Comparison of ENCODE assay signal across 1 cellular context in the genomic region with DNA sequence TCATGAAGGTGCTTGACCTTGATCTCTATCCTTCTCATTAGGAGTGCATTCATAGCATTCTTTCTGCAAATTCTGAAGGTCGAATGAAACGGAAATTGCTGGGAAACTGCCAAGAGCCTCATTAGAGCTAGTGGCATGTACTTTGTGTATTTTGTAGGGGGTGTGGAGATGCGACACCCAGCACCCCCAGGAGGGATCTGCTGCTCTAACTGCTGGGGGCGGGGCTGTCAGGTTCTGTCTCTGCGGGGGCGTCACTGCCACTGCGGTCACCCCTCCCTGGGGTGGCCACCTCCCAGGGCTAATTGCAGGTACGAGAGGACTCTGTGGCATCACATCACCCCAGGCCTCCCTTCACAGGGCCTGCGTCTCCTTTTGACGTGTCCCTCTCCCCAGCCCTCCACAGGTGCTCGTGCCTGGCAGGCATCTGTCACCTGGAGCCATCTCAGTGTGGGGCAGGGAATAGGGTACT.
TF ChIP-seq lines count a peak whose summit lies in the region.

No MANE protein-coding gene starts in this region.

TF ChIP-seq in HepG2, 621 proteins besides CTCF, POLR2A, EP300 and RAD21 (continued from another document and continues in another):
- TF ChIP-seq ZNF558 (CRISPR knock-in tag; IDR thresholded peaks at IDR 0.05; ENCODE audit: borderline replicate concordance) (no peak), GTF2F1 (IDR thresholded peaks at IDR 0.05; ENCODE audit: low read length) (no peak), ZNF7 (CRISPR knock-in tag; IDR thresholded peaks at IDR 0.05) (no peak), ELF1 (CRISPR knock-in tag; IDR thresholded peaks at IDR 0.05) (no peak), ZNF710 (CRISPR knock-in tag; IDR thresholded peaks at IDR 0.05; ENCODE audit: borderline replicate concordance) (peak; percentile 10; the same call in 1 of the 2 replicates), SP140L (CRISPR knock-in tag; IDR thresholded peaks at IDR 0.05; ENCODE audit: borderline replicate concordance) (no peak), ZSCAN5A (CRISPR knock-in tag; IDR thresholded peaks at IDR 0.05; ENCODE audit: borderline replicate concordance) (no peak), GATAD2A (CRISPR knock-in tag; IDR thresholded peaks at IDR 0.05) (peak; percentile 13; the same call in 1 of the 2 replicates), HHEX (CRISPR knock-in tag; IDR thresholded peaks at IDR 0.05) (no peak), AHDC1 (CRISPR knock-in tag; IDR thresholded peaks at IDR 0.05; ENCODE audit: borderline replicate concordance) (0 out of 2 replicates have a peak, but pooled peaks have one; percentile 31), SALL1 (CRISPR knock-in tag; IDR thresholded peaks at IDR 0.05) (peak; percentile 77), GMEB1 (CRISPR knock-in tag; IDR thresholded peaks at IDR 0.05; ENCODE audit: borderline replicate concordance) (no peak), FOXP4 (CRISPR knock-in tag; IDR thresholded peaks at IDR 0.05) (peak; percentile 58), ZNF331 (CRISPR knock-in tag; IDR thresholded peaks at IDR 0.05) (peak; percentile 28; the same call in 1 of the 2 replicates), YEATS2 (CRISPR knock-in tag; IDR thresholded peaks at IDR 0.05; ENCODE audit: borderline replicate concordance) (peak; percentile 26; the same call in 1 of the 2 replicates), ZNF703 (CRISPR knock-in tag; IDR thresholded peaks at IDR 0.05; ENCODE audit: borderline replicate concordance) (no peak), ESRRA (CRISPR knock-in tag; IDR thresholded peaks at IDR 0.05; ENCODE audit: low read depth) (peak; percentile 75), GPBP1L1 (CRISPR knock-in tag; IDR thresholded peaks at IDR 0.05) (no peak), ZFP41 (CRISPR knock-in tag; IDR thresholded peaks at IDR 0.05; ENCODE audit: borderline replicate concordance) (no peak), CBX2 (IDR thresholded peaks at IDR 0.05; ENCODE audit: low read depth, low read length) (no peak), CBX2 (CRISPR knock-in tag; IDR thresholded peaks at IDR 0.05; ENCODE audit: low read depth) (no peak), ZNF670 (CRISPR knock-in tag; IDR thresholded peaks at IDR 0.05; ENCODE audit: borderline replicate concordance) (no peak), ZNF281 (CRISPR knock-in tag; IDR thresholded peaks at IDR 0.05; ENCODE audit: borderline replicate concordance) (peak; percentile 53; the same call in 1 of the 2 replicates), ZNF225 (CRISPR knock-in tag; IDR thresholded peaks at IDR 0.05) (0 out of 2 replicates have a peak, but pooled peaks have one; percentile 43), PAWR (CRISPR knock-in tag; IDR thresholded peaks at IDR 0.05; ENCODE audit: borderline replicate concordance) (no peak), FOXA3 (CRISPR knock-in tag; IDR thresholded peaks at IDR 0.05) (peak; percentile 16; the same call in 1 of the 2 replicates)
- TF ChIP-seq, protein P1, sequence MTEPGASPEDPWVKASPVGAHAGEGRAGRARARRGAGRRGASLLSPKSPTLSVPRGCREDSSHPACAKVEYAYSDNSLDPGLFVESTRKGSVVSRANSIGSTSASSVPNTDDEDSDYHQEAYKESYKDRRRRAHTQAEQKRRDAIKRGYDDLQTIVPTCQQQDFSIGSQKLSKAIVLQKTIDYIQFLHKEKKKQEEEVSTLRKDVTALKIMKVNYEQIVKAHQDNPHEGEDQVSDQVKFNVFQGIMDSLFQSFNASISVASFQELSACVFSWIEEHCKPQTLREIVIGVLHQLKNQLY (CRISPR knock-in tag; IDR thresholded peaks at IDR 0.05): no peak
- TF ChIP-seq, protein P2, sequence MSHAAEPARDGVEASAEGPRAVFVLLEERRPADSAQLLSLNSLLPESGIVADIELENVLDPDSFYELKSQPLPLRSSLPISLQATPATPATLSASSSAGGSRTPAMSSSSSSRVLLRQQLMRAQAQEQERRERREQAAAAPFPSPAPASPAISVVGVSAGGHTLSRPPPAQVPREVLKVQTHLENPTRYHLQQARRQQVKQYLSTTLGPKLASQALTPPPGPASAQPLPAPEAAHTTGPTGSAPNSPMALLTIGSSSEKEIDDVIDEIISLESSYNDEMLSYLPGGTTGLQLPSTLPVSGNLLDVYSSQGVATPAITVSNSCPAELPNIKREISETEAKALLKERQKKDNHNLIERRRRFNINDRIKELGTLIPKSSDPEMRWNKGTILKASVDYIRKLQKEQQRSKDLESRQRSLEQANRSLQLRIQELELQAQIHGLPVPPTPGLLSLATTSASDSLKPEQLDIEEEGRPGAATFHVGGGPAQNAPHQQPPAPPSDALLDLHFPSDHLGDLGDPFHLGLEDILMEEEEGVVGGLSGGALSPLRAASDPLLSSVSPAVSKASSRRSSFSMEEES (CRISPR knock-in tag; IDR thresholded peaks at IDR 0.05): no peak
